In genomic region chr5:174523311-174524159, GRCh38 we compare ENCODE assay signal across 1 cellular context.
TF ChIP-seq lines count a peak whose summit lies in the region.

No MANE protein-coding gene starts in this region.

TF ChIP-seq in HEK293, 187 proteins besides CTCF, POLR2A, EP300 and RAD21 (continued from another document):
- TF ChIP-seq PRDM2 (tag by site-specific recombination; IDR thresholded peaks at IDR 0.05; ENCODE audit: borderline replicate concordance) (no peak), WT1 (tag by site-specific recombination; IDR thresholded peaks at IDR 0.05) (no peak), ZNF366 (tag by site-specific recombination; conservative IDR thresholded peaks at IDR 0.05) (peak; percentile 91), OSR2 (tag by site-specific recombination; IDR thresholded peaks at IDR 0.05) (peak; percentile 35; the same call in 1 of the 2 replicates), ZNF335 (tag by site-specific recombination; conservative IDR thresholded peaks at IDR 0.05) (peak; percentile 56), ZNF433 (tag by site-specific recombination; IDR thresholded peaks at IDR 0.05; ENCODE audit: low read depth) (no peak), ZNF664 (tag by site-specific recombination; IDR thresholded peaks at IDR 0.05) (peak; percentile 99), ZNF600 (tag by site-specific recombination; IDR thresholded peaks at IDR 0.05) (peak; percentile 67)
